In genomic region chr9:113620377-113621161, GRCh38 we compare ENCODE assay signal across 1 cellular context.
TF ChIP-seq lines count a peak whose summit lies in the region.

No MANE protein-coding gene starts in this region.

TF ChIP-seq in K562, 482 proteins besides CTCF, POLR2A, EP300 and RAD21 (continued from another document):
- no peak for TF ChIP-seq AFF1 (IDR thresholded peaks at IDR 0.05; ENCODE audit: low read depth in 1 of 2, partially characterized antibody in 2 of 2)
- peak; percentile 51; the same call in 1 of the 2 replicates for TF ChIP-seq JUN (IDR thresholded peaks at IDR 0.05; ENCODE audit: borderline replicate concordance, low read depth, low read length)
- no peak for TF ChIP-seq JUN (CRISPR knock-in tag; IDR thresholded peaks at IDR 0.05; ENCODE audit: borderline replicate concordance)
- TF ChIP-seq RNF2 (IDR thresholded peaks at IDR 0.05), result no peak
- no peak for TF ChIP-seq GABPB1 (CRISPR knock-in tag; IDR thresholded peaks at IDR 0.05)
- TF ChIP-seq, protein P1, sequence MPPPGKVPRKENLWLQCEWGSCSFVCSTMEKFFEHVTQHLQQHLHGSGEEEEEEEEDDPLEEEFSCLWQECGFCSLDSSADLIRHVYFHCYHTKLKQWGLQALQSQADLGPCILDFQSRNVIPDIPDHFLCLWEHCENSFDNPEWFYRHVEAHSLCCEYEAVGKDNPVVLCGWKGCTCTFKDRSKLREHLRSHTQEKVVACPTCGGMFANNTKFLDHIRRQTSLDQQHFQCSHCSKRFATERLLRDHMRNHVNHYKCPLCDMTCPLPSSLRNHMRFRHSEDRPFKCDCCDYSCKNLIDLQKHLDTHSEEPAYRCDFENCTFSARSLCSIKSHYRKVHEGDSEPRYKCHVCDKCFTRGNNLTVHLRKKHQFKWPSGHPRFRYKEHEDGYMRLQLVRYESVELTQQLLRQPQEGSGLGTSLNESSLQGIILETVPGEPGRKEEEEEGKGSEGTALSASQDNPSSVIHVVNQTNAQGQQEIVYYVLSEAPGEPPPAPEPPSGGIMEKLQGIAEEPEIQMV (tag; conservative IDR thresholded peaks at IDR 0.05; ENCODE audit: low read depth), result no peak
- TF ChIP-seq, protein P2, sequence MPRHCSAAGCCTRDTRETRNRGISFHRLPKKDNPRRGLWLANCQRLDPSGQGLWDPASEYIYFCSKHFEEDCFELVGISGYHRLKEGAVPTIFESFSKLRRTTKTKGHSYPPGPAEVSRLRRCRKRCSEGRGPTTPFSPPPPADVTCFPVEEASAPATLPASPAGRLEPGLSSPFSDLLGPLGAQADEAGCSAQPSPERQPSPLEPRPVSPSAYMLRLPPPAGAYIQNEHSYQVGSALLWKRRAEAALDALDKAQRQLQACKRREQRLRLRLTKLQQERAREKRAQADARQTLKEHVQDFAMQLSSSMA (CRISPR knock-in tag; IDR thresholded peaks at IDR 0.05), result no peak
- TF ChIP-seq HOMEZ (CRISPR knock-in tag; IDR thresholded peaks at IDR 0.05), result no peak
- TF ChIP-seq PHF8 (IDR thresholded peaks at IDR 0.05; ENCODE audit: borderline replicate concordance, low read length), result no peak
- no peak for TF ChIP-seq RBBP5 (IDR thresholded peaks at IDR 0.05; ENCODE audit: borderline replicate concordance, insufficient read depth, low read length, poor library complexity, severe bottlenecking)
- no peak for TF ChIP-seq ETV6 (IDR thresholded peaks at IDR 0.05; ENCODE audit: borderline replicate concordance in 1 of 2, low read depth in 2 of 2, low read length in 1 of 2)
- TF ChIP-seq ETV6 (CRISPR knock-in tag; IDR thresholded peaks at IDR 0.05; ENCODE audit: borderline replicate concordance), result no peak
- TF ChIP-seq FOSL1 (tag; conservative IDR thresholded peaks at IDR 0.05), result peak; percentile 58; the same call in 1 of the 2 replicates
- no peak for TF ChIP-seq MEF2A (IDR thresholded peaks at IDR 0.05; ENCODE audit: control insufficient read depth, low read depth, low read length)
- TF ChIP-seq, protein P3, sequence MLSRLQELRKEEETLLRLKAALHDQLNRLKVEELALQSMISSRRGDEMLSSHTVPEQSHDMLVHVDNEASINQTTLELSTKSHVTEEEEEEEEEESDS (CRISPR knock-in tag; IDR thresholded peaks at IDR 0.05), result no peak
- TF ChIP-seq ARHGAP35 (IDR thresholded peaks at IDR 0.05; ENCODE audit: partially characterized antibody), result no peak
- TF ChIP-seq RBM34 (IDR thresholded peaks at IDR 0.05; ENCODE audit: borderline replicate concordance, insufficient read depth, low read length), result no peak
- TF ChIP-seq, protein P4, sequence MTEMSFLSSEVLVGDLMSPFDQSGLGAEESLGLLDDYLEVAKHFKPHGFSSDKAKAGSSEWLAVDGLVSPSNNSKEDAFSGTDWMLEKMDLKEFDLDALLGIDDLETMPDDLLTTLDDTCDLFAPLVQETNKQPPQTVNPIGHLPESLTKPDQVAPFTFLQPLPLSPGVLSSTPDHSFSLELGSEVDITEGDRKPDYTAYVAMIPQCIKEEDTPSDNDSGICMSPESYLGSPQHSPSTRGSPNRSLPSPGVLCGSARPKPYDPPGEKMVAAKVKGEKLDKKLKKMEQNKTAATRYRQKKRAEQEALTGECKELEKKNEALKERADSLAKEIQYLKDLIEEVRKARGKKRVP (CRISPR knock-in tag; IDR thresholded peaks at IDR 0.05), result no peak
- no peak for TF ChIP-seq SRSF3 (IDR thresholded peaks at IDR 0.05; ENCODE audit: insufficient read depth, low read length)
- no peak for TF ChIP-seq ZNF217 (CRISPR knock-in tag; IDR thresholded peaks at IDR 0.05)
- TF ChIP-seq NCOA1 (IDR thresholded peaks at IDR 0.05; ENCODE audit: low read depth), result no peak
- no peak for TF ChIP-seq PHF21A (IDR thresholded peaks at IDR 0.05; ENCODE audit: borderline replicate concordance, low read depth)
- TF ChIP-seq MIER1 (IDR thresholded peaks at IDR 0.05; ENCODE audit: low read depth), result no peak
- no peak for TF ChIP-seq CBX8 (IDR thresholded peaks at IDR 0.05; ENCODE audit: borderline replicate concordance, extremely low read depth, low read depth, low read length, poor library complexity, severe bottlenecking)
- no peak for TF ChIP-seq ZNF140 (CRISPR knock-in tag; IDR thresholded peaks at IDR 0.05)
- TF ChIP-seq, protein P5, sequence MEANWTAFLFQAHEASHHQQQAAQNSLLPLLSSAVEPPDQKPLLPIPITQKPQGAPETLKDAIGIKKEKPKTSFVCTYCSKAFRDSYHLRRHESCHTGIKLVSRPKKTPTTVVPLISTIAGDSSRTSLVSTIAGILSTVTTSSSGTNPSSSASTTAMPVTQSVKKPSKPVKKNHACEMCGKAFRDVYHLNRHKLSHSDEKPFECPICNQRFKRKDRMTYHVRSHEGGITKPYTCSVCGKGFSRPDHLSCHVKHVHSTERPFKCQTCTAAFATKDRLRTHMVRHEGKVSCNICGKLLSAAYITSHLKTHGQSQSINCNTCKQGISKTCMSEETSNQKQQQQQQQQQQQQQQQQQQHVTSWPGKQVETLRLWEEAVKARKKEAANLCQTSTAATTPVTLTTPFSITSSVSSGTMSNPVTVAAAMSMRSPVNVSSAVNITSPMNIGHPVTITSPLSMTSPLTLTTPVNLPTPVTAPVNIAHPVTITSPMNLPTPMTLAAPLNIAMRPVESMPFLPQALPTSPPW (CRISPR knock-in tag; IDR thresholded peaks at IDR 0.05), result peak; percentile 25; the same call in 1 of the 2 replicates
- TF ChIP-seq ILK (tag; IDR thresholded peaks at IDR 0.05; ENCODE audit: borderline replicate concordance, low read depth), result no peak
- TF ChIP-seq ATF3 (IDR thresholded peaks at IDR 0.05), result peak; percentile 77
- TF ChIP-seq ATF3 (CRISPR knock-in tag; conservative IDR thresholded peaks at IDR 0.05), result no peak
- TF ChIP-seq NFATC3 (IDR thresholded peaks at IDR 0.05), result no peak
- TF ChIP-seq JUND (IDR thresholded peaks at IDR 0.05; ENCODE audit: borderline replicate concordance, low read depth, low read length), result peak; percentile 67
- peak; percentile 67; the same call in 2 of the 3 replicates for TF ChIP-seq JUND (tag; IDR thresholded peaks at IDR 0.05; ENCODE audit: borderline replicate concordance, low read depth, low read length)
- no peak for TF ChIP-seq DIDO1 (tag; IDR thresholded peaks at IDR 0.05; ENCODE audit: low read depth)
- peak; percentile 73 for TF ChIP-seq ZFP36 (IDR thresholded peaks at IDR 0.05; ENCODE audit: low read depth, low read length, partially characterized antibody)
- TF ChIP-seq PCBP1 (IDR thresholded peaks at IDR 0.05; ENCODE audit: low read depth, low read length, poor library complexity, severe bottlenecking), result no peak
- TF ChIP-seq E2F5 (CRISPR knock-in tag; IDR thresholded peaks at IDR 0.05), result no peak
- TF ChIP-seq MAFG (tag; conservative IDR thresholded peaks at IDR 0.05), result no peak
- no peak for TF ChIP-seq BHLHE40 (IDR thresholded peaks at IDR 0.05; ENCODE audit: low read length)
- no peak for TF ChIP-seq NFE2 (IDR thresholded peaks at IDR 0.05; ENCODE audit: low read depth)
- TF ChIP-seq FOXJ3 (CRISPR knock-in tag; IDR thresholded peaks at IDR 0.05), result no peak
- no peak for TF ChIP-seq ZBTB8A (IDR thresholded peaks at IDR 0.05; ENCODE audit: partially characterized antibody)
- no peak for TF ChIP-seq SP1 (CRISPR knock-in tag; IDR thresholded peaks at IDR 0.05)
- peak; percentile 45 for TF ChIP-seq RBM25 (IDR thresholded peaks at IDR 0.05; ENCODE audit: low read depth, low read length, severe bottlenecking)
- TF ChIP-seq ZNF436 (CRISPR knock-in tag; IDR thresholded peaks at IDR 0.05), result no peak
- no peak for TF ChIP-seq TGIF2 (CRISPR knock-in tag; IDR thresholded peaks at IDR 0.05)
TF ChIP-seq in K562: peak in this region for 8.
